13 cellular contexts compared by ENCODE assay signal in genomic region chr1:167330601-167331293, GRCh38.
DNase-seq lines count a peak whose midpoint lies in the region; ATAC-seq and TF ChIP-seq lines count a peak whose summit lies in the region.
"Had no signal": no experiment of that assay in that cellular context is flagged by ENCODE, and none has a peak within 500 bp of the region (broad histone marks: within the 10 kb centered on the region; RNA-seq: fewer than 3 reads in every experiment).

No MANE protein-coding gene starts in this region.

- no peaks in the 10 kb centered on the region for H3K36me3 ChIP-seq in neural progenitor cell

- no peak overlapping the region for H2AFZ ChIP-seq in neural progenitor cell (replicated peaks)

- H3K4me1 Mint-ChIP-seq in brain = peaks cover 91% of the 10 kb centered on the region
- peaks cover 22 to 31% of the 10 kb centered on the region in 2 donors for H3K4me1 Mint-ChIP-seq in natural killer cell treated with Interleukin-12 subunit alpha and Interleukin-12 subunit beta and Interleukin-15 and Interleukin-18, amount 100 ng/mL, for 72 hours (ENCODE audit: low read depth in 2 of 2)
- H3K4me1 Mint-ChIP-seq in neural progenitor cell = peaks cover 15% of the 10 kb centered on the region

- H3K36me3 Mint-ChIP-seq in brain = peaks cover 32% of the 10 kb centered on the region
- peaks cover 6% of the 10 kb centered on the region for H3K36me3 Mint-ChIP-seq in natural killer cell treated with Interleukin-12 subunit alpha and Interleukin-12 subunit beta and Interleukin-15 and Interleukin-18, amount 100 ng/mL, for 72 hours
- peaks cover 19% of the 10 kb centered on the region for H3K36me3 Mint-ChIP-seq in neural progenitor cell

- H3K4me2 ChIP-seq in neural progenitor cell = no peak overlapping the region

- H3K27me3 Mint-ChIP-seq in brain (peaks cover 7% of the 10 kb centered on the region), neural progenitor cell (ENCODE audit: insufficient read depth, low read depth) (no peaks in the 10 kb centered on the region)
- no peaks in the 10 kb centered on the region for H3K27me3 Mint-ChIP-seq in natural killer cell treated with Interleukin-12 subunit alpha and Interleukin-12 subunit beta and Interleukin-15 and Interleukin-18, amount 100 ng/mL, for 72 hours

- H3K4me3 Mint-ChIP-seq in brain = peak overlapping the region; percentile 72 to 88 (median 81)
- no peak overlapping the region for H3K4me3 Mint-ChIP-seq in natural killer cell treated with Interleukin-12 subunit alpha and Interleukin-12 subunit beta and Interleukin-15 and Interleukin-18, amount 100 ng/mL, for 72 hours
- no peak overlapping the region for H3K4me3 Mint-ChIP-seq in neural progenitor cell

- H3K27me3 ChIP-seq in neural progenitor cell = no peaks in the 10 kb centered on the region

- H3K4me3 ChIP-seq in neural progenitor cell = no peak overlapping the region
- H3K4me3 ChIP-seq: left ventricle myocardium inferior, psoas muscle had no signal

- H3K4me1 ChIP-seq in neural progenitor cell = peaks cover 32% of the 10 kb centered on the region

- no peak for TF ChIP-seq CTCF in brain (conservative IDR thresholded peaks at IDR 0.05)
- TF ChIP-seq CTCF in neural progenitor cell (IDR thresholded peaks at IDR 0.05) = no peak

- no peak overlapping the region for H3K27ac ChIP-seq in neural progenitor cell
- H3K27ac ChIP-seq: left ventricle myocardium inferior, psoas muscle had no signal

- H3K9me3 Mint-ChIP-seq in brain (peaks cover 4 to 11% (median 5%) of the 10 kb centered on the region in 5 experiments), neural progenitor cell (peaks cover 3% of the 10 kb centered on the region)
- H3K9me3 Mint-ChIP-seq in natural killer cell treated with Interleukin-12 subunit alpha and Interleukin-12 subunit beta and Interleukin-15 and Interleukin-18, amount 100 ng/mL, for 72 hours = no peaks in the 10 kb centered on the region

- H3K9me3 ChIP-seq in neural progenitor cell (ENCODE audit: low read depth) = no peaks in the 10 kb centered on the region
- H3K9me3 ChIP-seq: left ventricle myocardium inferior, psoas muscle had no signal

- ATAC-seq in GM18502 (IDR thresholded peaks at IDR 0.05; ENCODE audit: poor library complexity, unreplicated experiment) = peak; percentile 31
- peak; percentile 41 for ATAC-seq in GM21390 (IDR thresholded peaks at IDR 0.05; ENCODE audit: unreplicated experiment)
- peak; percentile 35 for ATAC-seq in HG03432 (IDR thresholded peaks at IDR 0.05; ENCODE audit: unreplicated experiment)
- ATAC-seq in natural killer cell treated with Interleukin-12 subunit alpha and Interleukin-12 subunit beta and Interleukin-15 and Interleukin-18, amount 100 ng/mL, for 72 hours = no peak
- ATAC-seq: psoas muscle had no signal

- peaks cover 65% of the 10 kb centered on the region for H4K20me1 ChIP-seq in neural progenitor cell (ENCODE audit: low read depth)

- peaks cover 94% of the 10 kb centered on the region for H3K79me2 ChIP-seq in neural progenitor cell (ENCODE audit: low read depth)

- peaks cover 48% of the 10 kb centered on the region for H3F3A ChIP-seq in neural progenitor cell (ENCODE audit: low read depth)

- DNase-seq in SHP77 (lab: John Stamatoyannopoulos, UW) = no peak
- DNase-seq in natural killer cell treated with Interleukin-12 subunit alpha and Interleukin-12 subunit beta and Interleukin-15 and Interleukin-18, amount 100 ng/mL, for 72 hours (ENCODE audit: low spot score) = no peak
- DNase-seq in activated naive CD4-positive, alpha-beta T cell treated with Interleukin-2 at 50 U/mL for 16 hours = no peak
- no peak for DNase-seq in neural progenitor cell (ENCODE audit: low spot score)
- DNase-seq: activated effector memory CD4-positive, alpha-beta T cell treated with Interleukin-2 at 50 U/mL for 16 hours; dermis blood vessel endothelial cell; left ventricle myocardium inferior; psoas muscle; T1000 had no signal

- no peak overlapping the region for H3K9ac ChIP-seq in neural progenitor cell

- H3K27ac Mint-ChIP-seq in brain (peak overlapping the region; percentile 35 to 97 (median 95)), neural progenitor cell (no peak overlapping the region)
- no peak overlapping the region for H3K27ac Mint-ChIP-seq in natural killer cell treated with Interleukin-12 subunit alpha and Interleukin-12 subunit beta and Interleukin-15 and Interleukin-18, amount 100 ng/mL, for 72 hours

Comparison
In these comparisons a context has a peak if more than half of its experiments do, and no peak if none do; other contexts are left out.
1. ATAC-seq: peak in GM18502 (single experiment), GM21390 (single experiment) and HG03432 (single experiment); none in natural killer cell treated with Interleukin-12 subunit alpha and Interleukin-12 subunit beta and Interleukin-15 and Interleukin-18, amount 100 ng/mL, for 72 hours (0 of 2).
2. H3K27ac Mint-ChIP-seq: peak in brain (5 of 5); none in natural killer cell treated with Interleukin-12 subunit alpha and Interleukin-12 subunit beta and Interleukin-15 and Interleukin-18, amount 100 ng/mL, for 72 hours (0 of 2) and neural progenitor cell (single experiment).
3. H3K4me3 Mint-ChIP-seq: peak in brain (5 of 5); none in natural killer cell treated with Interleukin-12 subunit alpha and Interleukin-12 subunit beta and Interleukin-15 and Interleukin-18, amount 100 ng/mL, for 72 hours (single experiment) and neural progenitor cell (single experiment).